8 cellular contexts compared by ENCODE assay signal in genomic region chr4:2241003-2241402, GRCh38. TPM values are rescaled to one million over a fixed set of nuclear protein-coding genes. Genes with fewer than 3 reads are reported as not detected.
DNase-seq lines count a peak whose midpoint lies in the region; ATAC-seq and TF ChIP-seq lines count a peak whose summit lies in the region.

No MANE protein-coding gene starts in this region.

- H3K9ac ChIP-seq in GM23248: peak overlapping the region; percentile 87

- in situ Hi-C loops in GM23248 (cut with MboI): no loop called here

- H3F3A ChIP-seq in GM23248 (ENCODE audit: insufficient read depth): peaks cover 18% of the 10 kb centered on the region

- H3K27ac ChIP-seq in GM23248 (peak overlapping the region; percentile 22), foreskin keratinocyte (peak overlapping the region; percentile 18), skin epidermis (peak overlapping the region in 16 of 21 experiments; percentile 5 to 89 (median 80))

- no peaks in the 10 kb centered on the region for H3K9me2 ChIP-seq in GM23248 (ENCODE audit: insufficient read depth)

- 0 out of 2 replicates have a peak, but pooled peaks cover 3% of the 10 kb centered on the region for H4K20me1 ChIP-seq in GM23248 (ENCODE audit: insufficient read depth)

- peaks cover 45% of the 10 kb centered on the region for H3K4me1 Mint-ChIP-seq in T-helper 1 cell treated with Interleukin-12 subunit alpha and Interleukin-12 subunit beta and Interleukin-4 antibody, amounts not matched to agents 30 μg/mL and 1 μg/mL, for 36 hours (ENCODE audit: low read depth)

- no peaks in the 10 kb centered on the region for H3K9me3 Mint-ChIP-seq in T-helper 1 cell treated with Interleukin-12 subunit alpha and Interleukin-12 subunit beta and Interleukin-4 antibody, amounts not matched to agents 30 μg/mL and 1 μg/mL, for 36 hours

- H3K4me1 ChIP-seq in GM23248 (ENCODE audit: insufficient read depth) (peaks cover 29% of the 10 kb centered on the region), foreskin keratinocyte (peaks cover 11% of the 10 kb centered on the region)

- peak overlapping the region; percentile 86 for H3K27ac Mint-ChIP-seq in T-helper 1 cell treated with Interleukin-12 subunit alpha and Interleukin-12 subunit beta and Interleukin-4 antibody, amounts not matched to agents 30 μg/mL and 1 μg/mL, for 36 hours

- WGBS in GM23248 (ENCODE audit: low coverage in 1 of 2, low lambda C conversion rate in 2 of 2, missing lambda C conversion rate in 2 of 2), 2 experiments: 7 to 12% methylated on average over 7 of the region's 7 CpGs

- no peak for ATAC-seq in foreskin keratinocyte
- ATAC-seq in GM18909 (IDR thresholded peaks at IDR 0.05; ENCODE audit: poor library complexity, unreplicated experiment): no peak
- no peak for ATAC-seq in HG02885 (IDR thresholded peaks at IDR 0.05; ENCODE audit: poor library complexity, unreplicated experiment)

- H3K27me3 Mint-ChIP-seq in T-helper 1 cell treated with Interleukin-12 subunit alpha and Interleukin-12 subunit beta and Interleukin-4 antibody, amounts not matched to agents 30 μg/mL and 1 μg/mL, for 36 hours (ENCODE audit: low read depth): no peaks in the 10 kb centered on the region

- H3K27me3 ChIP-seq in GM23248 (replicated peaks; ENCODE audit: insufficient read depth) (no peaks in the 10 kb centered on the region), foreskin keratinocyte (no peaks in the 10 kb centered on the region)

- peak overlapping the region; percentile 89 for H3K4me3 Mint-ChIP-seq in T-helper 1 cell treated with Interleukin-12 subunit alpha and Interleukin-12 subunit beta and Interleukin-4 antibody, amounts not matched to agents 30 μg/mL and 1 μg/mL, for 36 hours

- no peak for DNase-seq in GM23248
- DNase-seq in foreskin keratinocyte: no peak
- DNase-seq in islet precursor cell: no peak
- no peak for DNase-seq in NCI-H2107 (lab: John Stamatoyannopoulos, UW)

- peaks cover 54% of the 10 kb centered on the region for H3K79me2 ChIP-seq in GM23248 (ENCODE audit: insufficient read depth)

- H3K4me3 ChIP-seq in GM23248 (peak overlapping the region; percentile 83), skin epidermis (peak overlapping the region; percentile 85 to 99 (median 96))

- H3K36me3 ChIP-seq in GM23248 (ENCODE audit: low read depth): peaks cover 2% of the 10 kb centered on the region

- H3K4me2 ChIP-seq in GM23248 (ENCODE audit: unreplicated experiment): peak overlapping the region; percentile 77

- no peak for TF ChIP-seq CTCF in foreskin keratinocyte (conservative IDR thresholded peaks at IDR 0.05)

- peak overlapping the region; percentile 86 for H2AFZ ChIP-seq in GM23248

- H3K9me3 ChIP-seq in GM23248 (ENCODE audit: low read depth): no peaks in the 10 kb centered on the region

- H3K36me3 Mint-ChIP-seq in T-helper 1 cell treated with Interleukin-12 subunit alpha and Interleukin-12 subunit beta and Interleukin-4 antibody, amounts not matched to agents 30 μg/mL and 1 μg/mL, for 36 hours (ENCODE audit: low read depth): peaks cover 28% of the 10 kb centered on the region

RNA-seq across cellular contexts. Expression of gene HAUS3, which starts 0.9 kb away (rescaled TPM):
- 10.2 and 14.9 TPM in 2 replicates for total RNA-seq in GM23248 (2014; rRNA removed; shearing (Covaris generic))
- polyA plus RNA-seq in GM23248 (2016; fragmentation: Nextera tagmentation; extraction: Ambion mirVana): 11.6 and 13.8 TPM in 2 replicates
- total RNA-seq in foreskin keratinocyte: 14.1 and 15.2 TPM in 2 replicates
- 5.3 and 7.5 TPM in 2 replicates for polyA plus RNA-seq in foreskin keratinocyte

RNA-seq across cellular contexts. Expression of gene POLN, which starts 0.9 kb away (rescaled TPM):
- total RNA-seq in GM23248 (2014; rRNA removed; shearing (Covaris generic)): 1.8 and 3.9 TPM in 2 replicates
- polyA plus RNA-seq in GM23248 (2016; fragmentation: Nextera tagmentation; extraction: Ambion mirVana): 0.91 and 1.6 TPM in 2 replicates
- total RNA-seq in foreskin keratinocyte: 0.54 and 0.92 TPM in 2 replicates
- polyA plus RNA-seq in foreskin keratinocyte: 0.18 and 0.23 TPM in 2 replicates

RNA-seq across cellular contexts. Expression of gene MXD4, which starts 20.9 kb away (rescaled TPM):
- 70.1 and 70.5 TPM in 2 replicates for total RNA-seq in GM23248 (2014; rRNA removed; shearing (Covaris generic))
- polyA plus RNA-seq in GM23248 (2016; fragmentation: Nextera tagmentation; extraction: Ambion mirVana) (30.9 and 50.6 TPM in 2 replicates), foreskin keratinocyte (11.1 and 20.0 TPM in 2 replicates)
- 8.8 and 15.8 TPM in 2 replicates for total RNA-seq in foreskin keratinocyte

Comparison
In these comparisons a context has a peak if more than half of its experiments do, and no peak if none do; other contexts are left out.
1. H3K27ac ChIP-seq: peak in every context shown above with its lines; median percentile 80 in skin epidermis; 22 in GM23248; 18 in foreskin keratinocyte.